In the genomic region with DNA sequence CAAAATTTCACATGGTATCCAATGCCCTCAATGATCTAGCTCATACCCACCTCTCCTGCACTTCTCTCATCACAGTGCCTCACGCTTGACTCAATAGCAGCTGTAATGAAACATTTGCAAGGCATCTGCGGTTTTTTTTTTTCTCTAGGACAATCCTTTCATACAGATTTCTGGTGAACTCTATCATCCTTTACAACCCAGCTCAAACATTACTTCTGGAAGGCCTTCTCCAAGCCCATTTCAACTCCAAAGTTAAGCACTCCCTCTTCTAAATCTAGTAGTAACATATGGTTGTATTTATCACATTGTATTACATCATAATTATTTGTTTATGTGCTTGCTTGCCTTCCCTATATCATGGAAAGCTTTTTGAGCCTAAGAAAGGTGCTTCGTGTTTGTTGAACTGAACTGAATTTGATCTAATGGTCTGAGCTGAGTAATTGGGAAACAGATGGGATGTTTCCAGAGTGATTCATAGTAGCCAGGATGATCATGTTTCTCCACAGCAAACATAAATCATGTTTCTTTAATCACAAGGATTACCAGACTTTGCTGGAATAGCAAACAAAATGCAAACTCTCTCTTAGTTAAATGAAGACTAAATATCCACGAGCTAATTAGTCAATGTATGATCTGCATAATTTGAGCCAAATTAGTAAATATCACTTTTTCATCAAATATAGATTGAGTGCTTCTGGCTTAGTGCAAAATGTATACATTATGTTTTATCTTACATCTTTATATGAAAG, we compare ENCODE assay signal across 1 cellular context.
TF ChIP-seq lines count a peak whose summit lies in the region.

No MANE protein-coding gene starts in this region.

TF ChIP-seq in HEK293, 187 proteins besides CTCF, POLR2A, EP300 and RAD21 (continued from another document and continues in another):
- peak; percentile 73; the same call in 1 of the 2 replicates for TF ChIP-seq ZNF362 (tag by site-specific recombination; IDR thresholded peaks at IDR 0.05)
- no peak for TF ChIP-seq ZNF214 (tag by site-specific recombination; IDR thresholded peaks at IDR 0.05; ENCODE audit: borderline replicate concordance)
- no peak; the same call in none of the 2 replicates for TF ChIP-seq ZBTB8A (tag by site-specific recombination; IDR thresholded peaks at IDR 0.05)
- TF ChIP-seq SALL2 (tag by site-specific recombination; IDR thresholded peaks at IDR 0.05; ENCODE audit: borderline replicate concordance) = no peak
- TF ChIP-seq ZSCAN16 (tag by site-specific recombination; IDR thresholded peaks at IDR 0.05) = no peak
- peak; percentile 97 for TF ChIP-seq SP7 (tag by site-specific recombination; IDR thresholded peaks at IDR 0.05)
- no peak for TF ChIP-seq ZNF510 (tag by site-specific recombination; IDR thresholded peaks at IDR 0.05; ENCODE audit: insufficient replicate concordance)
- TF ChIP-seq ZNF366 (tag by site-specific recombination; conservative IDR thresholded peaks at IDR 0.05) = peak; percentile 95
- TF ChIP-seq ZNF23 (tag by site-specific recombination; IDR thresholded peaks at IDR 0.05; ENCODE audit: borderline replicate concordance) = no peak
- no peak for TF ChIP-seq ZBTB49 (tag by site-specific recombination; IDR thresholded peaks at IDR 0.05; ENCODE audit: low read depth)
- no peak for TF ChIP-seq ZNF311 (tag by site-specific recombination; IDR thresholded peaks at IDR 0.05; ENCODE audit: borderline replicate concordance)
- TF ChIP-seq, protein P1, sequence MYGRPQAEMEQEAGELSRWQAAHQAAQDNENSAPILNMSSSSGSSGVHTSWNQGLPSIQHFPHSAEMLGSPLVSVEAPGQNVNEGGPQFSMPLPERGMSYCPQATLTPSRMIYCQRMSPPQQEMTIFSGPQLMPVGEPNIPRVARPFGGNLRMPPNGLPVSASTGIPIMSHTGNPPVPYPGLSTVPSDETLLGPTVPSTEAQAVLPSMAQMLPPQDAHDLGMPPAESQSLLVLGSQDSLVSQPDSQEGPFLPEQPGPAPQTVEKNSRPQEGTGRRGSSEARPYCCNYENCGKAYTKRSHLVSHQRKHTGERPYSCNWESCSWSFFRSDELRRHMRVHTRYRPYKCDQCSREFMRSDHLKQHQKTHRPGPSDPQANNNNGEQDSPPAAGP (tag by site-specific recombination; IDR thresholded peaks at IDR 0.05) = peak; percentile 94
- TF ChIP-seq REPIN1 (tag by site-specific recombination; IDR thresholded peaks at IDR 0.05; ENCODE audit: low read depth) = no peak
- peak; percentile 24; the same call in 1 of the 2 replicates for TF ChIP-seq KLF1 (tag by site-specific recombination; IDR thresholded peaks at IDR 0.05)
- no peak for TF ChIP-seq ZNF221 (tag by site-specific recombination; IDR thresholded peaks at IDR 0.05; ENCODE audit: borderline replicate concordance)
- no peak for TF ChIP-seq SETDB1 (IDR thresholded peaks at IDR 0.05; ENCODE audit: insufficient read length, low read length)
- TF ChIP-seq, protein P2, sequence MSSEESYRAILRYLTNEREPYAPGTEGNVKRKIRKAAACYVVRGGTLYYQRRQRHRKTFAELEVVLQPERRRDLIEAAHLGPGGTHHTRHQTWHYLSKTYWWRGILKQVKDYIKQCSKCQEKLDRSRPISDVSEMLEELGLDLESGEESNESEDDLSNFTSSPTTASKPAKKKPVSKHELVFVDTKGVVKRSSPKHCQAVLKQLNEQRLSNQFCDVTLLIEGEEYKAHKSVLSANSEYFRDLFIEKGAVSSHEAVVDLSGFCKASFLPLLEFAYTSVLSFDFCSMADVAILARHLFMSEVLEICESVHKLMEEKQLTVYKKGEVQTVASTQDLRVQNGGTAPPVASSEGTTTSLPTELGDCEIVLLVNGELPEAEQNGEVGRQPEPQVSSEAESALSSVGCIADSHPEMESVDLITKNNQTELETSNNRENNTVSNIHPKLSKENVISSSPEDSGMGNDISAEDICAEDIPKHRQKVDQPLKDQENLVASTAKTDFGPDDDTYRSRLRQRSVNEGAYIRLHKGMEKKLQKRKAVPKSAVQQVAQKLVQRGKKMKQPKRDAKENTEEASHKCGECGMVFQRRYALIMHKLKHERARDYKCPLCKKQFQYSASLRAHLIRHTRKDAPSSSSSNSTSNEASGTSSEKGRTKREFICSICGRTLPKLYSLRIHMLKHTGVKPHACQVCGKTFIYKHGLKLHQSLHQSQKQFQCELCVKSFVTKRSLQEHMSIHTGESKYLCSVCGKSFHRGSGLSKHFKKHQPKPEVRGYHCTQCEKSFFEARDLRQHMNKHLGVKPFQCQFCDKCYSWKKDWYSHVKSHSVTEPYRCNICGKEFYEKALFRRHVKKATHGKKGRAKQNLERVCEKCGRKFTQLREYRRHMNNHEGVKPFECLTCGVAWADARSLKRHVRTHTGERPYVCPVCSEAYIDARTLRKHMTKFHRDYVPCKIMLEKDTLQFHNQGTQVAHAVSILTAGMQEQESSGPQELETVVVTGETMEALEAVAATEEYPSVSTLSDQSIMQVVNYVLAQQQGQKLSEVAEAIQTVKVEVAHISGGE (tag by site-specific recombination; conservative IDR thresholded peaks at IDR 0.05; ENCODE audit: low read depth) = no peak
- TF ChIP-seq MZF1 (tag by site-specific recombination; IDR thresholded peaks at IDR 0.05; ENCODE audit: borderline replicate concordance) = 0 out of 2 replicates have a peak, but pooled peaks have one; percentile 28
- peak; percentile 32; the same call in 1 of the 2 replicates for TF ChIP-seq ZNF335 (tag by site-specific recombination; conservative IDR thresholded peaks at IDR 0.05)
- peak; percentile 83; the same call in 1 of the 2 replicates for TF ChIP-seq ZSCAN23 (tag by site-specific recombination; IDR thresholded peaks at IDR 0.05)
- no peak for TF ChIP-seq ZNF16 (tag by site-specific recombination; IDR thresholded peaks at IDR 0.05; ENCODE audit: low read depth)
- TF ChIP-seq PRDM6 (tag by site-specific recombination; IDR thresholded peaks at IDR 0.05) = peak; percentile 91; the same call in 1 of the 2 replicates
- peak; percentile 64; the same call in 1 of the 2 replicates for TF ChIP-seq ZBTB1 (tag by site-specific recombination; IDR thresholded peaks at IDR 0.05)
- TF ChIP-seq ZNF843 (tag by site-specific recombination; IDR thresholded peaks at IDR 0.05) = peak; percentile 92
- peak; percentile 92 for TF ChIP-seq ZNF394 (tag by site-specific recombination; IDR thresholded peaks at IDR 0.05; ENCODE audit: borderline replicate concordance)
- TF ChIP-seq ZNF776 (tag by site-specific recombination; IDR thresholded peaks at IDR 0.05; ENCODE audit: borderline replicate concordance) = no peak
- no peak for TF ChIP-seq ZNF169 (tag by site-specific recombination; IDR thresholded peaks at IDR 0.05)
- TF ChIP-seq ZBTB21 (tag by site-specific recombination; IDR thresholded peaks at IDR 0.05) = peak; percentile 92
- peak; percentile 83; the same call in 1 of the 2 replicates for TF ChIP-seq ZNF391 (tag by site-specific recombination; IDR thresholded peaks at IDR 0.05; ENCODE audit: borderline replicate concordance, low read depth)
- TF ChIP-seq OSR2 (tag by site-specific recombination; IDR thresholded peaks at IDR 0.05) = peak; percentile 99
- TF ChIP-seq ZIC2 (tag by site-specific recombination; IDR thresholded peaks at IDR 0.05) = no peak
- TF ChIP-seq ZBTB17 (tag by site-specific recombination; IDR thresholded peaks at IDR 0.05) = peak; percentile 97
- TF ChIP-seq ZNF580 (tag by site-specific recombination; IDR thresholded peaks at IDR 0.05) = 0 out of 2 replicates have a peak, but pooled peaks have one; percentile 19
- TF ChIP-seq, protein P3, sequence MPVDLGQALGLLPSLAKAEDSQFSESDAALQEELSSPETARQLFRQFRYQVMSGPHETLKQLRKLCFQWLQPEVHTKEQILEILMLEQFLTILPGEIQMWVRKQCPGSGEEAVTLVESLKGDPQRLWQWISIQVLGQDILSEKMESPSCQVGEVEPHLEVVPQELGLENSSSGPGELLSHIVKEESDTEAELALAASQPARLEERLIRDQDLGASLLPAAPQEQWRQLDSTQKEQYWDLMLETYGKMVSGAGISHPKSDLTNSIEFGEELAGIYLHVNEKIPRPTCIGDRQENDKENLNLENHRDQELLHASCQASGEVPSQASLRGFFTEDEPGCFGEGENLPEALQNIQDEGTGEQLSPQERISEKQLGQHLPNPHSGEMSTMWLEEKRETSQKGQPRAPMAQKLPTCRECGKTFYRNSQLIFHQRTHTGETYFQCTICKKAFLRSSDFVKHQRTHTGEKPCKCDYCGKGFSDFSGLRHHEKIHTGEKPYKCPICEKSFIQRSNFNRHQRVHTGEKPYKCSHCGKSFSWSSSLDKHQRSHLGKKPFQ (tag by site-specific recombination; IDR thresholded peaks at IDR 0.05) = peak; percentile 45; the same call in 1 of the 2 replicates
- TF ChIP-seq ZNF112 (tag by site-specific recombination; IDR thresholded peaks at IDR 0.05) = no peak
- TF ChIP-seq, protein P4, sequence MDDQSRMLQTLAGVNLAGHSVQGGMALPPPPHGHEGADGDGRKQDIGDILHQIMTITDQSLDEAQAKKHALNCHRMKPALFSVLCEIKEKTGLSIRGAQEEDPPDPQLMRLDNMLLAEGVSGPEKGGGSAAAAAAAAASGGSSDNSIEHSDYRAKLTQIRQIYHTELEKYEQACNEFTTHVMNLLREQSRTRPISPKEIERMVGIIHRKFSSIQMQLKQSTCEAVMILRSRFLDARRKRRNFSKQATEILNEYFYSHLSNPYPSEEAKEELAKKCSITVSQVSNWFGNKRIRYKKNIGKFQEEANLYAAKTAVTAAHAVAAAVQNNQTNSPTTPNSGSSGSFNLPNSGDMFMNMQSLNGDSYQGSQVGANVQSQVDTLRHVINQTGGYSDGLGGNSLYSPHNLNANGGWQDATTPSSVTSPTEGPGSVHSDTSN (CRISPR knock-in tag; IDR thresholded peaks at IDR 0.05) = no peak
- no peak for TF ChIP-seq ZNF280C (tag by site-specific recombination; IDR thresholded peaks at IDR 0.05)
- TF ChIP-seq WT1 (tag by site-specific recombination; IDR thresholded peaks at IDR 0.05) = peak; percentile 89
- TF ChIP-seq ZNF24 (tag by site-specific recombination; IDR thresholded peaks at IDR 0.05) = peak; percentile 92
- TF ChIP-seq BCL11A (tag by site-specific recombination; IDR thresholded peaks at IDR 0.05; ENCODE audit: low read depth) = peak; percentile 80
- peak; percentile 57 for TF ChIP-seq ZNF600 (tag by site-specific recombination; IDR thresholded peaks at IDR 0.05)
- TF ChIP-seq ZBTB20 (tag by site-specific recombination; IDR thresholded peaks at IDR 0.05) = peak; percentile 99
- 0 out of 2 replicates have a peak, but pooled peaks have one; percentile 37 for TF ChIP-seq KLF16 (tag by site-specific recombination; IDR thresholded peaks at IDR 0.05)
